ENCODE assay signal across 8 cellular contexts in genomic region chr15:92797168-92798052, GRCh38.
DNase-seq lines count a peak whose midpoint lies in the region; ATAC-seq, FAIRE-seq and TF ChIP-seq lines count a peak whose summit lies in the region.

No MANE protein-coding gene starts in this region.

- H3K9me3 ChIP-seq in PC-3 (ENCODE audit: low read length) (no peaks in the 10 kb centered on the region), stomach smooth muscle (ENCODE audit: control insufficient read depth in 2 of 2, low read length in 2 of 2) (no peaks in the 10 kb centered on the region)

- H3K9ac ChIP-seq in PC-3 (ENCODE audit: low read length) (no peak overlapping the region), stomach smooth muscle (ENCODE audit: low read length in 2 of 2) (peak overlapping the region; percentile 7 to 16)

- no peak for FAIRE-seq in bronchial epithelial cell (lab: Jason Lieb, UNC)

- peak overlapping the region; percentile 32 for H2AFZ ChIP-seq in PC-3 (ENCODE audit: low read length)

- H3F3A ChIP-seq in PC-3 (ENCODE audit: low read length, unreplicated experiment): no peaks in the 10 kb centered on the region

- H3K27me3 Mint-ChIP-seq in activated CD4-positive, alpha-beta T cell treated with anti-CD3 and anti-CD28 coated beads, Interleukin-2, amount 10 ng/mL, durations not matched to agents 24 days and 14 days: no peaks in the 10 kb centered on the region

- ATAC-seq in GM21529 (IDR thresholded peaks at IDR 0.05; ENCODE audit: unreplicated experiment) (peak; percentile 80), PC-3 (peak; percentile 63)

- H3K27ac Mint-ChIP-seq in activated CD4-positive, alpha-beta T cell treated with anti-CD3 and anti-CD28 coated beads, Interleukin-2, amount 10 ng/mL, durations not matched to agents 24 days and 14 days: peak overlapping the region; percentile 46

- H3K4me1 Mint-ChIP-seq in activated CD4-positive, alpha-beta T cell treated with anti-CD3 and anti-CD28 coated beads, Interleukin-2, amount 10 ng/mL, durations not matched to agents 24 days and 14 days: peaks cover 17% of the 10 kb centered on the region

- H3K4me3 ChIP-seq in PC-3 (ENCODE audit: low read length) (no peak overlapping the region), bronchial epithelial cell (ENCODE audit: low read depth, low read length) (no peak overlapping the region), kidney epithelial cell (ENCODE audit: low read depth, low read length) (no peak overlapping the region), stomach smooth muscle (ENCODE audit: low read length in 2 of 2) (peak overlapping the region in 1 of 2 donors; percentile 3)

- peaks cover 19% of the 10 kb centered on the region for H3K4me1 ChIP-seq in PC-3 (ENCODE audit: insufficient read depth, low read length)
- H3K4me1 ChIP-seq in stomach smooth muscle (ENCODE audit: control insufficient read depth, insufficient read depth, low read length): peaks cover 3% of the 10 kb centered on the region

- H3K27ac ChIP-seq in PC-3 (ENCODE audit: low read length) (peak overlapping the region; percentile 14; the same call in 1 of the 2 replicates), stomach smooth muscle (ENCODE audit: low read length) (peak overlapping the region; percentile 55)

- no peak overlapping the region for H3K4me3 Mint-ChIP-seq in activated CD4-positive, alpha-beta T cell treated with anti-CD3 and anti-CD28 coated beads, Interleukin-2, amount 10 ng/mL, durations not matched to agents 24 days and 14 days

- H3K4me2 ChIP-seq in PC-3 (ENCODE audit: low read length): no peak overlapping the region

- CTCF ChIA-PET in PC-3 (lab: Charles Lee): interaction anchor here (0.6 to 1.2 kb wide), 9 partner anchors 11 to 1087 kb away, joined by 3 to 23 read pairs (median 3); partner anchors contain the start of gene CHD2

- peak; percentile 87 for DNase-seq in activated CD4-positive, alpha-beta T cell treated with anti-CD3 and anti-CD28 coated beads, Interleukin-2, amount 10 ng/mL, durations not matched to agents 24 days and 14 days
- DNase-seq in activated CD4-positive, alpha-beta T cell treated with anti-CD3 and anti-CD28 coated beads for 1 hour: no peak
- DNase-seq in KG1 (lab: John Stamatoyannopoulos, UW) (peak; percentile 77), PC-3 (peak; percentile 94), bronchial epithelial cell (ENCODE audit: low read depth) (peak; percentile 85), kidney epithelial cell (ENCODE audit: low read depth) (no peak)

- H3K27me3 ChIP-seq in PC-3 (ENCODE audit: low read length): no peaks in the 10 kb centered on the region
- H3K27me3 ChIP-seq in bronchial epithelial cell (ENCODE audit: control insufficient read depth, insufficient read depth, low read length): no peaks in the 10 kb centered on the region
- H3K27me3 ChIP-seq in kidney epithelial cell (ENCODE audit: control insufficient read depth, insufficient read depth, low read length): no peaks in the 10 kb centered on the region
- no peaks in the 10 kb centered on the region for H3K27me3 ChIP-seq in stomach smooth muscle (ENCODE audit: control insufficient read depth in 1 of 2, insufficient read depth in 2 of 2, low read length in 2 of 2)

- H3K79me2 ChIP-seq in PC-3 (ENCODE audit: low read length): no peaks in the 10 kb centered on the region

- no peaks in the 10 kb centered on the region for H3K9me3 Mint-ChIP-seq in activated CD4-positive, alpha-beta T cell treated with anti-CD3 and anti-CD28 coated beads, Interleukin-2, amount 10 ng/mL, durations not matched to agents 24 days and 14 days

- no peaks in the 10 kb centered on the region for H4K20me1 ChIP-seq in PC-3 (ENCODE audit: low read length)

- POLR2A ChIA-PET in PC-3 (lab: Charles Lee; ENCODE audit: unreplicated experiment): interaction anchor here (0.5 to 1.0 kb wide), 4 partner anchors 22 to 107 kb away, joined by 3 to 6 read pairs (median 4); no protein-coding TSS in a partner anchor

- no peaks in the 10 kb centered on the region for H3K9me2 ChIP-seq in PC-3 (replicated peaks; ENCODE audit: low read length)

- no TSS peak for BruUV-seq in PC-3 (replicated peaks; lab: Mats Ljungman, UMichigan)

- no peaks in the 10 kb centered on the region for H3K36me3 Mint-ChIP-seq in activated CD4-positive, alpha-beta T cell treated with anti-CD3 and anti-CD28 coated beads, Interleukin-2, amount 10 ng/mL, durations not matched to agents 24 days and 14 days (ENCODE audit: low read depth)

- H3K36me3 ChIP-seq in PC-3 (ENCODE audit: low read depth, low read length) (no peaks in the 10 kb centered on the region), bronchial epithelial cell (ENCODE audit: control insufficient read depth, insufficient read depth, low read length) (no peaks in the 10 kb centered on the region), kidney epithelial cell (ENCODE audit: control insufficient read depth, insufficient read depth, low read length) (no peaks in the 10 kb centered on the region), stomach smooth muscle (ENCODE audit: control insufficient read depth in 2 of 2, insufficient read depth in 2 of 2, low read length in 2 of 2) (no peaks in the 10 kb centered on the region)

- intact Hi-C loops in activated CD4-positive, alpha-beta T cell treated with anti-CD3 and anti-CD28 coated beads, Interleukin-2, amount 10 ng/mL, durations not matched to agents 24 days and 14 days (cut with micrococcal nuclease): loop anchor here (1.0 kb wide), 1 partner anchor 121 kb away; no protein-coding TSS in a partner anchor
- intact Hi-C loops in PC-3 (cut with micrococcal nuclease): loop anchor here (1.0 kb wide), 1 partner anchor 121 kb away; no protein-coding TSS in a partner anchor

- peak; percentile 81 for TF ChIP-seq CTCF in PC-3 (conservative IDR thresholded peaks at IDR 0.05; ENCODE audit: low read depth, low read length)
- peak; percentile 45 for TF ChIP-seq CTCF in bronchial epithelial cell (IDR thresholded peaks at IDR 0.05; ENCODE audit: insufficient read depth, low read length, severe bottlenecking)
- TF ChIP-seq CTCF in kidney epithelial cell (IDR thresholded peaks at IDR 0.05; ENCODE audit: insufficient read depth, low read length, poor library complexity, severe bottlenecking): peak; percentile 41

Comparison
In these comparisons a context has a peak if more than half of its experiments do, and no peak if none do; other contexts are left out.
1. DNase-seq: peak in activated CD4-positive, alpha-beta T cell treated with anti-CD3 and anti-CD28 coated beads, Interleukin-2, amount 10 ng/mL, durations not matched to agents 24 days and 14 days (single experiment), KG1 (single experiment), PC-3 (single experiment) and bronchial epithelial cell (single experiment); none in activated CD4-positive, alpha-beta T cell treated with anti-CD3 and anti-CD28 coated beads for 1 hour (single experiment) and kidney epithelial cell (single experiment).
2. Peak in every context shown above with its lines, with median percentiles within 50 percentile points of each other: CTCF ChIP-seq.